Comparison of ENCODE assay signal across 1 cellular context in genomic region chr2:60297296-60298010, GRCh38.
TF ChIP-seq lines count a peak whose summit lies in the region.

No MANE protein-coding gene starts in this region.

TF ChIP-seq in GM23338, 12 proteins besides CTCF, POLR2A, EP300 and RAD21 (continued from another document):
- no peak for TF ChIP-seq REST (IDR thresholded peaks at IDR 0.05; ENCODE audit: unreplicated experiment)
- TF ChIP-seq EZH2 (IDR thresholded peaks at IDR 0.05; ENCODE audit: low read depth, unreplicated experiment): no peak
- no peak for TF ChIP-seq JUNB (IDR thresholded peaks at IDR 0.05; ENCODE audit: unreplicated experiment)
- TF ChIP-seq ZNF462 (CRISPR knock-in tag; IDR thresholded peaks at IDR 0.05): no peak
- TF ChIP-seq EZH2phosphoT487 (IDR thresholded peaks at IDR 0.05; ENCODE audit: unreplicated experiment): no peak
- no peak for TF ChIP-seq POLR2AphosphoS5 (IDR thresholded peaks at IDR 0.05; ENCODE audit: low read depth)
- TF ChIP-seq ZNF114 (CRISPR knock-in tag; IDR thresholded peaks at IDR 0.05): no peak
- no peak for TF ChIP-seq ETS1 (IDR thresholded peaks at IDR 0.05)
- no peak for TF ChIP-seq CREB1 (CRISPR knock-in tag; IDR thresholded peaks at IDR 0.05; ENCODE audit: low read depth)
- no peak for TF ChIP-seq STAT1 (IDR thresholded peaks at IDR 0.05; ENCODE audit: unreplicated experiment)
- TF ChIP-seq NANOG (IDR thresholded peaks at IDR 0.05; ENCODE audit: borderline replicate concordance): no peak
